14 cellular contexts compared by ENCODE assay signal in genomic region chr13:29583073-29583785, GRCh38. TPM values are rescaled to one million over a fixed set of nuclear protein-coding genes. Genes with fewer than 3 reads are reported as not detected.
DNase-seq lines count a peak whose midpoint lies in the region; ATAC-seq and TF ChIP-seq lines count a peak whose summit lies in the region.
"Had no signal": no experiment of that assay in that cellular context is flagged by ENCODE, and none has a peak within 500 bp of the region (broad histone marks: within the 10 kb centered on the region; RNA-seq: fewer than 3 reads in every experiment).

No MANE protein-coding gene starts in this region.

- no peaks in the 10 kb centered on the region for H3K9me3 Mint-ChIP-seq in Caco-2 (ENCODE audit: unreplicated experiment)

- CTCF ChIA-PET in Caco-2 (lab: Charles Lee): no interaction called here
- CTCF ChIA-PET in mammary epithelial cell (lab: Charles Lee; ENCODE audit: low non-redundant PET): no interaction called here

- DNase-seq in Caco-2 (no peak), LHCN-M2 (ENCODE audit: low read depth) (peak; percentile 62), mammary epithelial cell (peak; percentile 73), left colon (peak in 1 of 2 donors; percentile 68), D341Med (ENCODE audit: low spot score) (no peak), SKM-1 treated with dmso at 0.1 percent for 144 hours (lab: John Stamatoyannopoulos, UW; ENCODE audit: unreplicated experiment) (no peak)
- DNase-seq: activated CD4-positive, alpha-beta T cell treated with anti-CD3 and anti-CD28 coated beads for 36 hours; activated effector memory CD4-positive, alpha-beta T cell treated with anti-CD3 and anti-CD28 coated beads, Interleukin-2, amount 50 U/mL, for 16 hours; hippocampal formation; NCI-H2227 treated with DMSO at 0.1 percent for 48 hours; SHP77 treated with DMSO at 0.1 percent for 48 hours had no signal

- dilution Hi-C loops in mammary epithelial cell (cut with HindIII; ENCODE audit: low sequenced_read_pairs): no loop called here

- intact Hi-C loops in Caco-2 (cut with micrococcal nuclease; ENCODE audit: unreplicated experiment): no loop called here
- intact Hi-C loops in mammary epithelial cell (cut with micrococcal nuclease): no loop called here
- intact Hi-C loops in left colon (cut with DNase I, micrococcal nuclease): no loop called here

- no peaks in the 10 kb centered on the region for H3K4me1 ChIP-seq in Caco-2
- peaks cover 41% of the 10 kb centered on the region for H3K4me1 ChIP-seq in mammary epithelial cell (ENCODE audit: insufficient read depth, low read length)

- H3K4me3 ChIP-seq in Caco-2 (ENCODE audit: low read depth, low read length) (no peak overlapping the region), mammary epithelial cell (replicated peaks in 1 of 3; ENCODE audit: insufficient read depth in 1 of 3, low read depth in 2 of 3, low read length in 3 of 3) (no peak overlapping the region)

- BruUV-seq in Caco-2 (replicated peaks; lab: Mats Ljungman, UMichigan) (no TSS peak), mammary epithelial cell (replicated peaks; lab: Mats Ljungman, UMichigan) (no TSS peak)

- H3K79me2 ChIP-seq in mammary epithelial cell (ENCODE audit: insufficient read depth, low read length): peaks cover 99% of the 10 kb centered on the region

- peak; percentile 58 for ATAC-seq in left colon
- no peak for ATAC-seq in GM18873 (IDR thresholded peaks at IDR 0.05; ENCODE audit: low FRiP score, unreplicated experiment)
- ATAC-seq in GM21360 (IDR thresholded peaks at IDR 0.05; ENCODE audit: unreplicated experiment): no peak
- ATAC-seq: activated CD4-positive, alpha-beta T cell treated with anti-CD3 and anti-CD28 coated beads for 36 hours had no signal

- H3K9ac ChIP-seq in mammary epithelial cell (ENCODE audit: insufficient read depth, low read length): no peak overlapping the region

- no peaks in the 10 kb centered on the region for H3K27me3 ChIP-seq in Caco-2 (replicated peaks; ENCODE audit: control insufficient read depth, insufficient read depth, low read length)
- H3K27me3 ChIP-seq in mammary epithelial cell (ENCODE audit: insufficient read depth, low read length): no peaks in the 10 kb centered on the region

- WGBS in mammary epithelial cell (ENCODE audit: low coverage, missing lambda C conversion rate): 100% methylated on average over 5 of the region's 7 CpGs

- H3K36me3 Mint-ChIP-seq in Caco-2 (ENCODE audit: insufficient read depth, unreplicated experiment): peaks cover 77% of the 10 kb centered on the region

- H3K27ac Mint-ChIP-seq in Caco-2 (ENCODE audit: unreplicated experiment): peak overlapping the region; percentile 47
- H3K27ac Mint-ChIP-seq: activated CD4-positive, alpha-beta T cell treated with anti-CD3 and anti-CD28 coated beads for 36 hours; type B pancreatic cell had no signal

- TF ChIP-seq CTCF in Caco-2 (IDR thresholded peaks at IDR 0.05; ENCODE audit: insufficient read depth in 1 of 2, low read depth in 1 of 2, low read length in 1 of 2, severe bottlenecking in 1 of 2, unreplicated experiment in 1 of 2) (no peak), mammary epithelial cell (conservative IDR thresholded peaks at IDR 0.05 in 1 of 2, IDR thresholded peaks at IDR 0.05 in 1 of 2; ENCODE audit: extremely low read depth in 1 of 2, insufficient read depth in 1 of 2, low read depth in 1 of 2, low read length in 2 of 2) (no peak)

- in situ Hi-C loops in mammary epithelial cell (cut with MboI; ENCODE audit: low sequenced_read_pairs in 2 of 2): no loop called here

- H3K4me1 Mint-ChIP-seq in Caco-2 (ENCODE audit: low read depth, unreplicated experiment): no peaks in the 10 kb centered on the region

- POLR2A ChIA-PET in Caco-2 (lab: Charles Lee): no interaction called here

- peak overlapping the region; percentile 56 for H3K4me2 ChIP-seq in mammary epithelial cell (ENCODE audit: insufficient read depth, low read depth, low read length)

- no peak overlapping the region for H3K4me3 Mint-ChIP-seq in Caco-2 (ENCODE audit: unreplicated experiment)
- H3K4me3 Mint-ChIP-seq: activated CD4-positive, alpha-beta T cell treated with anti-CD3 and anti-CD28 coated beads for 36 hours; type B pancreatic cell had no signal

- H3K27me3 Mint-ChIP-seq in Caco-2 (ENCODE audit: insufficient read depth, unreplicated experiment): no peaks in the 10 kb centered on the region
- H3K27me3 Mint-ChIP-seq: activated CD4-positive, alpha-beta T cell treated with anti-CD3 and anti-CD28 coated beads for 36 hours; type B pancreatic cell had no signal

- H4K20me1 ChIP-seq in mammary epithelial cell (ENCODE audit: insufficient read depth, low read length): peaks cover 23% of the 10 kb centered on the region

- no peak overlapping the region for H2AFZ ChIP-seq in mammary epithelial cell (ENCODE audit: low read depth, low read length)

- H3K36me3 ChIP-seq in Caco-2 (ENCODE audit: control insufficient read depth, insufficient read depth, low read length) (no peaks in the 10 kb centered on the region), mammary epithelial cell (ENCODE audit: insufficient read depth, low read length) (no peaks in the 10 kb centered on the region)

- H3K27ac ChIP-seq in mammary epithelial cell (ENCODE audit: insufficient read depth, low read depth, low read length): peak overlapping the region; percentile 38

- H3K9me3 ChIP-seq in Caco-2: no peaks in the 10 kb centered on the region
- H3K9me3 ChIP-seq in mammary epithelial cell (replicated peaks; ENCODE audit: insufficient read depth, low read length): no peaks in the 10 kb centered on the region

RNA-seq across cellular contexts. Expression of gene SLC7A1, which starts 12.3 kb away (rescaled TPM):
- total RNA-seq in Caco-2 (2022) (164 and 180 TPM in 2 replicates), LHCN-M2 (2014; rRNA removed) (8.9 and 13.8 TPM in 2 replicates), mammary epithelial cell (100 to 1,000 TPM in 1 of 2 donors, 10 to 100 TPM in 1; 82.7 to 176 TPM), left colon (10 to 100 TPM; 39.9 to 56.9 TPM)
- polyA plus RNA-seq in LHCN-M2 (2012): 18.0 TPM
- polyA plus RNA-seq in mammary epithelial cell: 30.9 TPM
- 105 TPM for polyA minus RNA-seq in mammary epithelial cell

Comparison
In these comparisons a context has a peak if more than half of its experiments do, and no peak if none do; other contexts are left out.
1. DNase-seq: peak in LHCN-M2 (single experiment) and mammary epithelial cell (single experiment); none in Caco-2 (0 of 2), D341Med (single experiment) and SKM-1 treated with dmso at 0.1 percent for 144 hours (single experiment).